29 cellular contexts compared by ENCODE assay signal in genomic region chr12:124045671-124046070, GRCh38.
DNase-seq lines count a peak whose midpoint lies in the region; ATAC-seq and TF ChIP-seq lines count a peak whose summit lies in the region.
"Had no signal": no experiment of that assay in that cellular context is flagged by ENCODE, and none has a peak within 500 bp of the region (broad histone marks: within the 10 kb centered on the region; RNA-seq: fewer than 3 reads in every experiment).

No MANE protein-coding gene starts in this region.

- H3K4ac ChIP-seq in mesendoderm (ENCODE audit: low read depth, low read length) = no peak overlapping the region

- no peak for DNase-seq in DND-41
- no peak for DNase-seq in mesendoderm
- DNase-seq in substantia nigra (lab: John Stamatoyannopoulos, UW) = peak in 45 of 49 donors; percentile 8 to 86 (median 64)
- DNase-seq in activated naive CD8-positive, alpha-beta T cell treated with anti-CD3 and anti-CD28 coated beads, Interleukin-2, amount 50 U/mL, for 24 hours = no peak
- DNase-seq in NCI-H1694 treated with DMSO at 0.1 percent for 48 hours (lab: John Stamatoyannopoulos, UW) = no peak
- DNase-seq in DMS 273 (lab: John Stamatoyannopoulos, UW; ENCODE audit: unreplicated experiment) = no peak
- no peak for DNase-seq in foreskin melanocyte
- DNase-seq: activated CD8-positive, alpha-beta memory T cell treated with anti-CD3 and anti-CD28 coated beads for 24 hours; activated effector memory CD4-positive, alpha-beta T cell treated with anti-CD3 and anti-CD28 coated beads, Interleukin-2, amount 50 U/mL, for 16 hours; activated naive CD8-positive, alpha-beta T cell treated with anti-CD3 and anti-CD28 coated beads for 36 hours; activated T-cell treated with anti-CD3 and anti-CD28 coated beads, Interleukin-2, amount 50 U/mL, for 1 hour; AML-193; CD8-positive, alpha-beta memory T cell; effector CD4-positive, alpha-beta T cell; erythroblast; mesenchymal stem cell; NCI-H1092; NCI-H187 treated with DMSO at 0.1 percent for 48 hours; NCI-H526; SHP77 treated with DMSO at 0.1 percent for 48 hours; stimulated activated CD4-positive, alpha-beta T cell treated with anti-CD3 and anti-CD28 coated beads, Interleukin-2, amount 100 ng/mL, for 24 hours; stomach; SW 1271; T-helper 9 cell had no signal

- H3K4me3 Mint-ChIP-seq in activated naive CD8-positive, alpha-beta T cell treated with anti-CD3 and anti-CD28 coated beads, Interleukin-2, amount 50 U/mL, for 24 hours = no peak overlapping the region
- H3K4me3 Mint-ChIP-seq: activated naive CD8-positive, alpha-beta T cell treated with anti-CD3 and anti-CD28 coated beads for 36 hours; CD8-positive, alpha-beta memory T cell had no signal

- no peak overlapping the region; the same call in 1 of the 2 replicates for H2AFZ ChIP-seq in DND-41 (ENCODE audit: low read depth, low read length)

- H3K18ac ChIP-seq in mesendoderm (ENCODE audit: low read length) = no peak overlapping the region

- H3K27ac Mint-ChIP-seq in activated naive CD8-positive, alpha-beta T cell treated with anti-CD3 and anti-CD28 coated beads, Interleukin-2, amount 50 U/mL, for 24 hours = no peak overlapping the region
- H3K27ac Mint-ChIP-seq: activated naive CD8-positive, alpha-beta T cell treated with anti-CD3 and anti-CD28 coated beads for 36 hours; CD8-positive, alpha-beta memory T cell had no signal

- H3K36me3 ChIP-seq in DND-41 (ENCODE audit: insufficient read depth, low read length) (no peaks in the 10 kb centered on the region; the same call in 1 of the 2 replicates), mesendoderm (ENCODE audit: control insufficient read depth, insufficient read depth, low read length) (no peaks in the 10 kb centered on the region)
- H3K36me3 ChIP-seq: stomach had no signal

- H3K4me1 Mint-ChIP-seq in activated naive CD8-positive, alpha-beta T cell treated with anti-CD3 and anti-CD28 coated beads, Interleukin-2, amount 50 U/mL, for 24 hours = peaks cover 3% of the 10 kb centered on the region
- H3K4me1 Mint-ChIP-seq: CD8-positive, alpha-beta memory T cell had no signal

- H4K20me1 ChIP-seq in DND-41 (ENCODE audit: insufficient read depth, low read length) = no peaks in the 10 kb centered on the region

- no peak overlapping the region for H4K5ac ChIP-seq in mesendoderm (ENCODE audit: low read length)

- H3K4me2 ChIP-seq in DND-41 (ENCODE audit: insufficient read depth, low read length) = peak overlapping the region; percentile 70
- H3K4me2 ChIP-seq in mesendoderm (ENCODE audit: low read length) = no peak overlapping the region
- H3K4me2 ChIP-seq: smooth muscle cell had no signal

- TF ChIP-seq CTCF in DND-41 (IDR thresholded peaks at IDR 0.05; ENCODE audit: borderline replicate concordance, extremely low read depth, low read length, poor library complexity, severe bottlenecking) = no peak

- H2BK5ac ChIP-seq in mesendoderm (ENCODE audit: low read length) = no peak overlapping the region

- peaks cover 29% of the 10 kb centered on the region for H3K4me1 ChIP-seq in DND-41 (ENCODE audit: insufficient read depth, low read length)
- no peaks in the 10 kb centered on the region for H3K4me1 ChIP-seq in mesendoderm (ENCODE audit: control insufficient read depth, low read depth, low read length)

- H3K79me1 ChIP-seq in mesendoderm (ENCODE audit: low read length) = no peaks in the 10 kb centered on the region

- H3K23ac ChIP-seq in mesendoderm (ENCODE audit: low read length) = no peak overlapping the region

- H2BK15ac ChIP-seq in mesendoderm (replicated peaks; ENCODE audit: low read depth) = no peak overlapping the region

- H3K9ac ChIP-seq in DND-41 (ENCODE audit: low read depth, low read length) = peak overlapping the region; percentile 44
- no peak overlapping the region for H3K9ac ChIP-seq in mesendoderm (ENCODE audit: low read length)

- peaks cover 13% of the 10 kb centered on the region for H3K36me3 Mint-ChIP-seq in activated naive CD8-positive, alpha-beta T cell treated with anti-CD3 and anti-CD28 coated beads, Interleukin-2, amount 50 U/mL, for 24 hours (ENCODE audit: low read depth)

- no peaks in the 10 kb centered on the region for H3K27me3 ChIP-seq in DND-41 (ENCODE audit: insufficient read depth, low read length, poor library complexity)
- H3K27me3 ChIP-seq in mesendoderm (ENCODE audit: insufficient read depth, low read length, poor library complexity) = no peaks in the 10 kb centered on the region
- H3K27me3 ChIP-seq: stomach had no signal

- H3K27me3 Mint-ChIP-seq in activated naive CD8-positive, alpha-beta T cell treated with anti-CD3 and anti-CD28 coated beads, Interleukin-2, amount 50 U/mL, for 24 hours = no peaks in the 10 kb centered on the region
- H3K27me3 Mint-ChIP-seq: activated naive CD8-positive, alpha-beta T cell treated with anti-CD3 and anti-CD28 coated beads for 36 hours had no signal

- no peak overlapping the region for H2BK120ac ChIP-seq in mesendoderm (ENCODE audit: low read depth, low read length)

- H4K8ac ChIP-seq in mesendoderm (ENCODE audit: low read depth, low read length) = no peak overlapping the region

- H3K4me3 ChIP-seq in DND-41 (ENCODE audit: low read depth in 1 of 2, low read length in 2 of 2) = peak overlapping the region in 1 of 2 experiments; percentile 48; a peak in 2 of 4 replicates
- no peak overlapping the region for H3K4me3 ChIP-seq in mesendoderm (ENCODE audit: low read length)
- H3K4me3 ChIP-seq: smooth muscle cell, stomach had no signal

- H3K9me3 Mint-ChIP-seq in activated naive CD8-positive, alpha-beta T cell treated with anti-CD3 and anti-CD28 coated beads, Interleukin-2, amount 50 U/mL, for 24 hours = peaks cover 32% of the 10 kb centered on the region

- H3K27ac ChIP-seq in DND-41 (ENCODE audit: low read length) (peak overlapping the region; percentile 68), cingulate gyrus (ENCODE audit: low read depth, low read length) (peak overlapping the region; percentile 56), mesendoderm (ENCODE audit: low read depth, low read length) (no peak overlapping the region), substantia nigra (ENCODE audit: low read depth, low read length, poor library complexity, severe bottlenecking) (peak overlapping the region; percentile 67)
- H3K27ac ChIP-seq: stomach, VCaP had no signal

- H3K9me3 ChIP-seq in DND-41 (ENCODE audit: insufficient read depth, low read length, severe bottlenecking) = peaks cover 23% of the 10 kb centered on the region

- H3K79me2 ChIP-seq in DND-41 (ENCODE audit: insufficient read depth, low read length) (no peaks in the 10 kb centered on the region), mesendoderm (ENCODE audit: control insufficient read depth, insufficient read depth, low read length) (no peaks in the 10 kb centered on the region)

- WGBS in mesendoderm (ENCODE audit: extremely low coverage, insufficient coverage, low lambda C conversion rate) = no CpG with 5 or more reads among the region's 3 CpGs

- peak overlapping the region; percentile 32 for H3K56ac ChIP-seq in mesendoderm (ENCODE audit: low read length)

- no peak overlapping the region for H2AK5ac ChIP-seq in mesendoderm (ENCODE audit: low read length)

- ATAC-seq in DND-41 (ENCODE audit: insufficient read depth, low read depth) = no peak
- ATAC-seq in activated naive CD8-positive, alpha-beta T cell treated with anti-CD3 and anti-CD28 coated beads, Interleukin-2, amount 50 U/mL, for 24 hours = no peak
- ATAC-seq: left lobe of liver, Panc1 had no signal

Comparison
In these comparisons a context has a peak if more than half of its experiments do, and no peak if none do; other contexts are left out.
1. DNase-seq: peak in substantia nigra (45 of 49); none in DND-41 (single experiment), mesendoderm (single experiment), activated naive CD8-positive, alpha-beta T cell treated with anti-CD3 and anti-CD28 coated beads, Interleukin-2, amount 50 U/mL, for 24 hours (single experiment), NCI-H1694 treated with DMSO at 0.1 percent for 48 hours (single experiment), DMS 273 (single experiment) and foreskin melanocyte (single experiment).